ENCODE assay signal across 27 cellular contexts in the genomic region with DNA sequence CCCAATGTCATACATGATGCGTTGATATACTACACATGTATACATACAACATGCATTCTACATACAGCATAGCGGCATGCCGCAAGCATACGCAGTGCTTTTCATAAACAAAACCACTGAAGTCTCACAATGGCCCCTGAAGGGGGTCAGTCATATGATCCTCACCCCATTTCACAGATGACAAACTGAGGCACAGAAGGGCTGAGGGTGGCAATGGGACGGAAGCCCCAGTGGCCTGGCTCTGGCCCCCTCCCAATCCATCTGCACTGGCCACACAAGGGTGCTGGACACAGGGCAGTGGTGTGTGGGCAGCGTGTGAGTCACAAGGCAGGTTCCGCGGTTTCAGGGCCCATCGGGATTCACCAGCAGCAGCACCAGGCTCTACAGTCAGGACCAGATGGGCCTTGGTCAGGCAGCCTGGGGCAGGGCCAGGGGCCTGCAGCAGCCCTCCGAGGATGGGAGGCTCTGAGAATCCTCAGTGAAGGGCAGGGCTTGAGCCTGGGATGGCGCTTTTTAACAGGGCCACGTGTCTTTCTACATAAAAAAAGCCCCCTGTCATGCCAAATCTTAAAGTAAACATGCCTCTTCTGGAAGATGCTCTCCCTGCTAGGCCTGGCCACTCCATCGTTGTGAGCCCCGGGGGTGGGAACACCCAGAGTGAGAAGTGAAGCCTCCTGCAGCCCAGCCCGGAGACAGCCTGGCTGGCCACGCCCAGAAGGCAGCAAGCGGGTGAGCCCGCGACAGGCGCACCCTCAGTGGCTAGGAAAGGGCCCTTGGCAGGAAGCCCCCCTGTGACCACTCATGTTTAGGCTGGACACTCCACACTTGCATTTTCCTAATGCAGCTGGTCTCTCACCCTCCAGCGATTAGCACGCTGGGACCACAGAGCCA.
DNase-seq lines count a peak whose midpoint lies in the region; ATAC-seq and TF ChIP-seq lines count a peak whose summit lies in the region.
"Had no signal": no experiment of that assay in that cellular context is flagged by ENCODE, and none has a peak within 500 bp of the region (broad histone marks: within the 10 kb centered on the region; RNA-seq: fewer than 3 reads in every experiment).

No MANE protein-coding gene starts in this region.

- no TSS peak for BruUV-seq in MCF 10A (replicated peaks; lab: Mats Ljungman, UMichigan)

- no peak overlapping the region for H2AFZ ChIP-seq in Karpas-422 (ENCODE audit: low read length)

- 85 to 87% methylated on average over 22 of the region's 22 CpGs for WGBS in lung, 2 donors

- POLR2A ChIA-PET in MCF 10A (lab: Yijun Ruan, JAX) = no interaction called here

- no peaks in the 10 kb centered on the region for H3K36me3 Mint-ChIP-seq in MCF 10A (ENCODE audit: insufficient read depth, unreplicated experiment)
- H3K36me3 Mint-ChIP-seq: activated naive CD8-positive, alpha-beta T cell had no signal

- no peak overlapping the region for H3K4me3 Mint-ChIP-seq in MCF 10A (ENCODE audit: unreplicated experiment)
- H3K4me3 Mint-ChIP-seq: activated CD4-positive, alpha-beta T cell treated with anti-CD3 and anti-CD28 coated beads, Interleukin-2, amount 10 ng/mL, durations not matched to agents 24 days and 14 days; activated naive CD8-positive, alpha-beta T cell had no signal

- H3K27ac ChIP-seq in Karpas-422 (ENCODE audit: low read length) (no peak overlapping the region), lung (ENCODE audit: low read depth in 1 of 2, low read length in 1 of 2) (no peak overlapping the region)
- H3K27ac ChIP-seq: left ventricle myocardium inferior, Peyer's patch, tibial nerve had no signal

- CTCF ChIA-PET in MCF 10A (lab: Yijun Ruan, JAX) = interaction anchor here (0.7 kb wide), 1 partner anchor 157 kb away, joined by 3 read pairs; no protein-coding TSS in a partner anchor

- peak overlapping the region; percentile 53 for H3K4me2 ChIP-seq in Karpas-422 (ENCODE audit: low read depth, low read length, poor library complexity, severe bottlenecking)

- H3K9me3 Mint-ChIP-seq in MCF 10A (ENCODE audit: unreplicated experiment) = peaks cover under 1% of the 10 kb centered on the region
- H3K9me3 Mint-ChIP-seq: activated CD4-positive, alpha-beta T cell treated with anti-CD3 and anti-CD28 coated beads, Interleukin-2, amount 10 ng/mL, durations not matched to agents 24 days and 14 days had no signal

- no peak overlapping the region for H3K27ac Mint-ChIP-seq in MCF 10A (ENCODE audit: low read depth, unreplicated experiment)
- H3K27ac Mint-ChIP-seq: activated CD4-positive, alpha-beta T cell treated with anti-CD3 and anti-CD28 coated beads, Interleukin-2, amount 10 ng/mL, durations not matched to agents 24 days and 14 days; activated naive CD8-positive, alpha-beta T cell; progenitor cell of endocrine pancreas had no signal

- TF ChIP-seq CTCF in lung (IDR thresholded peaks at IDR 0.05; ENCODE audit: control extremely low read depth, extremely low read depth) (no peak), MCF 10A (IDR thresholded peaks at IDR 0.05; ENCODE audit: unreplicated experiment) (no peak)

- H3K9me3 ChIP-seq in Karpas-422 (ENCODE audit: low read length) (no peaks in the 10 kb centered on the region), lung (ENCODE audit: control insufficient read depth in 2 of 2, insufficient read depth in 1 of 2, low read length in 1 of 2) (no peaks in the 10 kb centered on the region)
- H3K9me3 ChIP-seq: left ventricle myocardium inferior, Peyer's patch, tibial nerve had no signal

- peak; percentile 18 for ATAC-seq in esophagus mucosa
- ATAC-seq in lung (ENCODE audit: insufficient read depth, low FRiP score) = no peak
- no peak for ATAC-seq in GM19455 (IDR thresholded peaks at IDR 0.05; ENCODE audit: unreplicated experiment)
- ATAC-seq: sciatic nerve had no signal

- no peaks in the 10 kb centered on the region for H3K4me1 Mint-ChIP-seq in MCF 10A (ENCODE audit: insufficient read depth, unreplicated experiment)
- H3K4me1 Mint-ChIP-seq: activated CD4-positive, alpha-beta T cell treated with anti-CD3 and anti-CD28 coated beads, Interleukin-2, amount 10 ng/mL, durations not matched to agents 24 days and 14 days had no signal

- no peaks in the 10 kb centered on the region for H4K20me1 ChIP-seq in Karpas-422 (ENCODE audit: insufficient read depth, low read depth, low read length)

- H3K27me3 Mint-ChIP-seq in MCF 10A (ENCODE audit: insufficient read depth, unreplicated experiment) = no peaks in the 10 kb centered on the region
- H3K27me3 Mint-ChIP-seq: activated naive CD8-positive, alpha-beta T cell; progenitor cell of endocrine pancreas had no signal

- H3K4me1 ChIP-seq in Karpas-422 (ENCODE audit: low read length) (peaks cover 20% of the 10 kb centered on the region), lung (ENCODE audit: control insufficient read depth in 2 of 2, insufficient read depth in 2 of 2, low read length in 2 of 2) (peaks cover 0 to 3% of the 10 kb centered on the region in 2 donors)
- H3K4me1 ChIP-seq: Peyer's patch had no signal

- H3K79me2 ChIP-seq in Karpas-422 (ENCODE audit: low read length) = no peaks in the 10 kb centered on the region

- peak overlapping the region; percentile 53; the same call in 1 of the 2 replicates for H3K9ac ChIP-seq in Karpas-422 (ENCODE audit: low read length)

- H3K4me3 ChIP-seq in Karpas-422 (ENCODE audit: low read length) (peak overlapping the region; percentile 44; the same call in 1 of the 2 replicates), lung (peak overlapping the region; percentile 10)
- H3K4me3 ChIP-seq: left ventricle myocardium inferior, Peyer's patch, tibial nerve had no signal

- H3K9me2 ChIP-seq in Karpas-422 (replicated peaks; ENCODE audit: insufficient read depth, low read length) = no peaks in the 10 kb centered on the region

- no peaks in the 10 kb centered on the region for H3K27me3 ChIP-seq in Karpas-422 (ENCODE audit: low read length)
- no peaks in the 10 kb centered on the region for H3K27me3 ChIP-seq in lung (ENCODE audit: control insufficient read depth, insufficient read depth)
- H3K27me3 ChIP-seq: Peyer's patch, tibial nerve had no signal

- DNase-seq in Karpas-422 = no peak
- no peak for DNase-seq in lung (ENCODE audit: low spot score)
- DNase-seq in glomerular visceral epithelial cell (ENCODE audit: extremely low spot score) = no peak
- DNase-seq in NCI-H1417 (lab: John Stamatoyannopoulos, UW) = no peak
- DNase-seq in MCF 10A (ENCODE audit: unreplicated experiment) = no peak
- DNase-seq: activated CD4-positive, alpha-beta T cell treated with anti-CD3 and anti-CD28 coated beads, Interleukin-2, amount 10 ng/mL, durations not matched to agents 24 days and 14 days; activated effector memory CD4-positive, alpha-beta T cell treated with anti-CD3 and anti-CD28 coated beads, Interleukin-2, amount 50 U/mL, for 16 hours; activated T-cell treated with anti-CD3 and anti-CD28 coated beads, Interleukin-2, amount 50 U/mL, for 1 hour; C1 segment of cervical spinal cord; COR-L47; GF-D8; left ventricle myocardium inferior; MV-4-11; NCI-H1436 treated with DMSO at 0.1 percent for 48 hours; NCI-H345; NCI-H774; Peyer's patch; SHP77 treated with DMSO at 0.1 percent for 48 hours; stimulated activated CD4-positive, alpha-beta T cell treated with anti-CD3 and anti-CD28 coated beads, Interleukin-4, amount 100 ng/mL, for 4 hours; SW 1271; T-helper 9 cell had no signal

- intact Hi-C loops in MCF 10A (cut with micrococcal nuclease) = no loop called here

- H3K36me3 ChIP-seq in Karpas-422 (ENCODE audit: insufficient read depth, low read length) (no peaks in the 10 kb centered on the region), lung (ENCODE audit: control insufficient read depth in 2 of 2, insufficient read depth in 2 of 2, low read length in 2 of 2) (no peaks in the 10 kb centered on the region)
- H3K36me3 ChIP-seq: left ventricle myocardium inferior, Peyer's patch, tibial nerve had no signal
